1 cellular context compared by ENCODE assay signal in the genomic region with DNA sequence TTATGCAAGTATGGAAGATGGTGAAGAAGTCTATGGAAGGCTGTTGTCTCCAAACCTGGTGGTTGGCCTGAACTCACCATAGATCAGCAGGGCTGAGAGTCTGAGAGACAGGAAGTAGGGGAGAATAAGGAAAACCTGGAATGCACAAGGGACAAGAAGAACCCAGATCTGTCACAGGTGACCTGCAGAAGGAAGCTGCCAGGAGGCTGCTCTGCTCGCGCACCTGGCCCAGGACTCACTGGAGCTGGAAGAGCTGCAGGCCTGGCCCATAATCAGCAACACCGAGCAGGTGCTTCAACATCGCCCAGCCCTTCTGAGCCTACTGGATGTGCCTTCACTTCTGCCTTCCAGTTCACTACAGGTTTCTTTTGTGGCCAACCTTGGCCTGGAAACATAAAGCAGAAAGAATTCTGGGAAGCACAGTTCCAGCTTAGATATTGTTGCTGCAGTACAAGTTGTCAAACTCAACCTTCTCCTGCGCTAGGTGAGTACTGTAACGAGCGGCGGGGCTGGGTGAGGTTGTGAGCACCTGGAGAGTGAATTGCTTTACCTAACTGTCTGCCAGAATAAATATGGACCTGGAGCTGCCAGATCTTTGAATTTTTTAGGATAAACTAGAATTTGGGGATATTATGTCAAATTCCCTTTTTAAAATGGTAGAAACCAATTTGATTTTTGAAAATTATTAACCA.
TF ChIP-seq lines count a peak whose summit lies in the region.

No MANE protein-coding gene starts in this region.

TF ChIP-seq in H1, 55 proteins besides CTCF, POLR2A, EP300 and RAD21:
- TF ChIP-seq, protein P1, sequence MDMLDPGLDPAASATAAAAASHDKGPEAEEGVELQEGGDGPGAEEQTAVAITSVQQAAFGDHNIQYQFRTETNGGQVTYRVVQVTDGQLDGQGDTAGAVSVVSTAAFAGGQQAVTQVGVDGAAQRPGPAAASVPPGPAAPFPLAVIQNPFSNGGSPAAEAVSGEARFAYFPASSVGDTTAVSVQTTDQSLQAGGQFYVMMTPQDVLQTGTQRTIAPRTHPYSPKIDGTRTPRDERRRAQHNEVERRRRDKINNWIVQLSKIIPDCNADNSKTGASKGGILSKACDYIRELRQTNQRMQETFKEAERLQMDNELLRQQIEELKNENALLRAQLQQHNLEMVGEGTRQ (IDR thresholded peaks at IDR 0.05; ENCODE audit: low read length): no peak
- TF ChIP-seq RFX5 (IDR thresholded peaks at IDR 0.05; ENCODE audit: borderline replicate concordance, low read depth, low read length) (no peak), NRF1 (IDR thresholded peaks at IDR 0.05; ENCODE audit: low read depth, low read length) (no peak), BACH1 (IDR thresholded peaks at IDR 0.05; ENCODE audit: low read length) (no peak), CBX8 (IDR thresholded peaks at IDR 0.05; ENCODE audit: borderline replicate concordance, low read depth, low read length) (no peak), SP2 (IDR thresholded peaks at IDR 0.05; ENCODE audit: low read length) (no peak)
